12 cellular contexts compared by ENCODE assay signal in the genomic region with DNA sequence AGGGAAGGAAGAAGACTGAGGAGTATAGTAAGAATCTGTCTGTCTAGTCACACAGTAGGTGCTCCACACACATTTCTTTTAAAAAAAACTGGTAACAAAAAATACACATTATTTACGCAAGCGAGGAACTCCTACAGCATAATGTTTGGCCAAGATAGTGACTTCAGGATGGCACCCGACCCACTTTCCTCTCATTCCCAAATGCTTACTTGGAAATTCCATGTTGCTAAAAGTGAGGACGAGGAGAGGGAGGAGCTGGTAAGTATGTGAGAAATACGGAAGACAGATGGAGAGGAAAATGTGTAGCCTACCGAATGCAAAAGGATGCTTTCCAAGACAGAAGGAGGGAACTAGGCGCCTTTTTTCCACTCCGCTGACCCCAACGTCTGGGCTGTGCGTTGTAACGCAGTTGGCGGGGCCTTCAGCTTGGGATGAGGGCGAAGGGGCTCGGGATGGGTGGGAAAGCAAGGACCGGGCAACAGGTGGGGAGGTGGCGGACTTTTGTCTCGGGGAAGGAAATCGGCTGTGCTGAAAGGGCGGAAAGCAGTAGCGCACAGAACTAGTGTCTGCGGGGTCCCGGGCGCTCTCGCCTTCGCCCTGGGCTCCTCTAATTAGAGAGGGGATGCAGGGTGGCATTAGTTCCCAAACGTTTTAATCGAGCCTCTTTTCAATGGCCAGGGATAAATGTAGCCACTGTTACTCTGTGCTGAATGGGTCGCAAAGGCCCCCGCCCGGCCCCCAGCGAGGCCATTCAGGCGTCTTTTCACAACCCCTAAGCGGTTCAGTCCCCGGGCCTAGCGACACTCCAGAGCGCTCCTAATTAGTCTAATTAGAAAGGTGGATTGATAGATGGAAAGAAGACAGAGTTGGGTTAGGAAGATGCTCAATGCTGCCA. TPM values are rescaled to one million over a fixed set of nuclear protein-coding genes. Genes with fewer than 3 reads are reported as not detected.
DNase-seq lines count a peak whose midpoint lies in the region; ATAC-seq, FAIRE-seq and TF ChIP-seq lines count a peak whose summit lies in the region.
"Had no signal": no experiment of that assay in that cellular context is flagged by ENCODE, and none has a peak within 500 bp of the region (broad histone marks: within the 10 kb centered on the region; RNA-seq: fewer than 3 reads in every experiment).

No MANE protein-coding gene starts in this region.

- dilution Hi-C loops in keratinocyte (cut with MboI; ENCODE audit: extremely low pct_ligation_motif_present, low sequenced_read_pairs), result no loop called here

- H3K9me3 Mint-ChIP-seq in activated T-helper 1 cell treated with anti-CD3 and anti-CD28 coated beads, Interleukin-12 subunit alpha, Interleukin-12 subunit beta, Interleukin-2, Interleukin-4 antibody, amounts not matched to agents 30 ng/mL and 10 ng/mL and 1 ng/mL, durations not matched to agents 14 hours and 24 hours and 36 hours, result no peaks in the 10 kb centered on the region

- no peak for FAIRE-seq in keratinocyte (lab: Jason Lieb, UNC)
- FAIRE-seq: G401.6 had no signal

- H4K20me1 ChIP-seq in keratinocyte (ENCODE audit: control insufficient read depth, extremely low read depth, insufficient read depth, low read length), result no peaks in the 10 kb centered on the region
- no peaks in the 10 kb centered on the region for H4K20me1 ChIP-seq in smooth muscle cell (ENCODE audit: low read depth)

- H3K4me3 ChIP-seq in keratinocyte (ENCODE audit: control insufficient read depth in 2 of 3, extremely low read depth in 1 of 3, insufficient read depth in 2 of 3, low read depth in 1 of 3, low read length in 3 of 3) (no peak overlapping the region), smooth muscle cell (peak overlapping the region; percentile 44), lower lobe of right lung (no peak overlapping the region)
- H3K4me3 ChIP-seq: body of pancreas had no signal

- TF ChIP-seq CTCF in keratinocyte (optimal IDR thresholded peaks at IDR 0.05 in 1 of 3, IDR thresholded peaks at IDR 0.05 in 1 of 3, conservative IDR thresholded peaks at IDR 0.05 in 1 of 3; ENCODE audit: extremely low read depth in 1 of 3, insufficient read depth in 2 of 3, low read length in 3 of 3) (no peak), smooth muscle cell (IDR thresholded peaks at IDR 0.05; ENCODE audit: borderline replicate concordance, insufficient read depth, poor library complexity, severe bottlenecking) (no peak), lower lobe of right lung (IDR thresholded peaks at IDR 0.05) (no peak)

- H3K36me3 ChIP-seq in keratinocyte (ENCODE audit: control insufficient read depth in 2 of 2, extremely low read depth in 1 of 2, insufficient read depth in 2 of 2, low read length in 2 of 2) (no peaks in the 10 kb centered on the region), smooth muscle cell (ENCODE audit: low read depth) (no peaks in the 10 kb centered on the region), lower lobe of right lung (no peaks in the 10 kb centered on the region)

- H3K79me2 ChIP-seq in keratinocyte (ENCODE audit: control insufficient read depth, insufficient read depth, low read length), result no peaks in the 10 kb centered on the region
- H3K79me2 ChIP-seq in smooth muscle cell (ENCODE audit: low read depth), result no peaks in the 10 kb centered on the region

- peak overlapping the region; percentile 75 for H3K27ac Mint-ChIP-seq in activated T-helper 1 cell treated with anti-CD3 and anti-CD28 coated beads, Interleukin-12 subunit alpha, Interleukin-12 subunit beta, Interleukin-2, Interleukin-4 antibody, amounts not matched to agents 30 ng/mL and 10 ng/mL and 1 ng/mL, durations not matched to agents 14 hours and 24 hours and 36 hours

- no peak for ATAC-seq in lower lobe of right lung

- H3K4me2 ChIP-seq in keratinocyte (ENCODE audit: control insufficient read depth, extremely low read depth, insufficient read depth, low read depth, low read length) (peak overlapping the region; percentile 6), smooth muscle cell (peak overlapping the region; percentile 86)

- peaks cover 81% of the 10 kb centered on the region for H3K27me3 Mint-ChIP-seq in activated T-helper 1 cell treated with anti-CD3 and anti-CD28 coated beads, Interleukin-12 subunit alpha, Interleukin-12 subunit beta, Interleukin-2, Interleukin-4 antibody, amounts not matched to agents 30 ng/mL and 10 ng/mL and 1 ng/mL, durations not matched to agents 14 hours and 24 hours and 36 hours (ENCODE audit: insufficient read depth)

- H3K4me3 Mint-ChIP-seq in activated T-helper 1 cell treated with anti-CD3 and anti-CD28 coated beads, Interleukin-12 subunit alpha, Interleukin-12 subunit beta, Interleukin-2, Interleukin-4 antibody, amounts not matched to agents 30 ng/mL and 10 ng/mL and 1 ng/mL, durations not matched to agents 14 hours and 24 hours and 36 hours, result no peak overlapping the region

- peaks cover 6% of the 10 kb centered on the region for H3K4me1 Mint-ChIP-seq in activated T-helper 1 cell treated with anti-CD3 and anti-CD28 coated beads, Interleukin-12 subunit alpha, Interleukin-12 subunit beta, Interleukin-2, Interleukin-4 antibody, amounts not matched to agents 30 ng/mL and 10 ng/mL and 1 ng/mL, durations not matched to agents 14 hours and 24 hours and 36 hours (ENCODE audit: low read depth)

- intact Hi-C loops in activated T-helper 1 cell treated with anti-CD3 and anti-CD28 coated beads, Interleukin-12 subunit alpha, Interleukin-12 subunit beta, Interleukin-2, Interleukin-4 antibody, amounts not matched to agents 30 ng/mL and 10 ng/mL and 1 ng/mL, durations not matched to agents 14 hours and 24 hours and 36 hours (cut with micrococcal nuclease), result loop anchor here (2.0 kb wide), 1 partner anchor 15 kb away; no protein-coding TSS in a partner anchor
- intact Hi-C loops in lower lobe of right lung (cut with DNase I), result no loop called here

- peaks cover 23% of the 10 kb centered on the region for H3F3A ChIP-seq in smooth muscle cell (ENCODE audit: low read depth)

- H3K9me1 ChIP-seq in keratinocyte (ENCODE audit: control insufficient read depth, extremely low read depth, insufficient read depth, low read length), result no peaks in the 10 kb centered on the region

- H3K4me1 ChIP-seq in keratinocyte (ENCODE audit: control insufficient read depth, extremely low read depth, insufficient read depth, low read length) (peaks cover 21% of the 10 kb centered on the region), smooth muscle cell (ENCODE audit: low read depth) (peaks cover 26% of the 10 kb centered on the region), lower lobe of right lung (peaks cover 24% of the 10 kb centered on the region)

- H3K9ac ChIP-seq in keratinocyte (ENCODE audit: control insufficient read depth, extremely low read depth, insufficient read depth, low read length), result peak overlapping the region; percentile 69
- H3K9ac ChIP-seq in smooth muscle cell (ENCODE audit: low read depth), result no peak overlapping the region

- H3K27me3 ChIP-seq in keratinocyte (ENCODE audit: control insufficient read depth, extremely low read depth, insufficient read depth, low read length) (peaks cover 22% of the 10 kb centered on the region), smooth muscle cell (ENCODE audit: low read depth) (peaks cover 31% of the 10 kb centered on the region), lower lobe of right lung (ENCODE audit: low read depth) (peaks cover 95% of the 10 kb centered on the region)

- WGBS in smooth muscle cell (ENCODE audit: low lambda C conversion rate), result 32% methylated on average over 36 of the region's 36 CpGs

- H3K36me3 Mint-ChIP-seq in activated T-helper 1 cell treated with anti-CD3 and anti-CD28 coated beads, Interleukin-12 subunit alpha, Interleukin-12 subunit beta, Interleukin-2, Interleukin-4 antibody, amounts not matched to agents 30 ng/mL and 10 ng/mL and 1 ng/mL, durations not matched to agents 14 hours and 24 hours and 36 hours (ENCODE audit: low read depth), result peaks cover 3% of the 10 kb centered on the region

- DNase-seq in activated gamma-delta T cell (lab: John Stamatoyannopoulos, UW) (peak; percentile 8), activated gamma-delta T cell treated with Interleukin-2 at 50 U/mL for 16 hours (no peak), keratinocyte (ENCODE audit: low read depth, low spot score) (no peak), smooth muscle cell (lab: John Stamatoyannopoulos, UW; ENCODE audit: unreplicated experiment) (no peak), lower lobe of right lung (no peak), nucleus accumbens (lab: John Stamatoyannopoulos, UW) (no peak)
- no peak for DNase-seq in activated T-helper 1 cell treated with anti-CD3 and anti-CD28 coated beads, Interleukin-12 subunit alpha, Interleukin-12 subunit beta, Interleukin-2, Interleukin-4 antibody, amounts not matched to agents 30 ng/mL and 10 ng/mL and 1 ng/mL, durations not matched to agents 14 hours and 24 hours and 36 hours (ENCODE audit: low spot score)
- no peak for DNase-seq in activated CD4-positive, CD25-positive, alpha-beta regulatory T cell (lab: John Stamatoyannopoulos, UW)
- DNase-seq: activated CD4-positive, alpha-beta T cell treated with anti-CD3 and anti-CD28 coated beads, Interleukin-2, amount 50 U/mL, for 1 hour; body of pancreas; NCI-H2107 had no signal

- H3K9me3 ChIP-seq in keratinocyte (ENCODE audit: control insufficient read depth, low read depth, low read length) (no peaks in the 10 kb centered on the region), smooth muscle cell (replicated peaks; ENCODE audit: low read depth) (no peaks in the 10 kb centered on the region), lower lobe of right lung (no peaks in the 10 kb centered on the region)
- H3K9me3 ChIP-seq: body of pancreas had no signal

- H2AFZ ChIP-seq in keratinocyte (ENCODE audit: control insufficient read depth, low read length) (peak overlapping the region; percentile 29), smooth muscle cell (ENCODE audit: low read depth) (peak overlapping the region; percentile 88)

- H3K27ac ChIP-seq in keratinocyte (ENCODE audit: control insufficient read depth, insufficient read depth, low read length), result no peak overlapping the region
- no peak overlapping the region for H3K27ac ChIP-seq in smooth muscle cell (ENCODE audit: low read depth)
- H3K27ac ChIP-seq in lower lobe of right lung, result no peak overlapping the region
- H3K27ac ChIP-seq: body of pancreas had no signal

RNA-seq across cellular contexts. Expression of a gene that starts 12.7 kb away (rescaled TPM):
- total RNA-seq in activated T-helper 1 cell treated with anti-CD3 and anti-CD28 coated beads, Interleukin-12 subunit alpha, Interleukin-12 subunit beta, Interleukin-2, Interleukin-4 antibody, amounts not matched to agents 30 ng/mL and 10 ng/mL and 1 ng/mL, durations not matched to agents 14 hours and 24 hours and 36 hours, result 0.13 and 0.15 TPM in 2 replicates
- polyA plus RNA-seq in keratinocyte (2.9 to 11.9 TPM (median 7.0 TPM) in 3 replicates), smooth muscle cell (13.8 and 14.3 TPM in 2 replicates)
- 2.5 TPM for polyA plus RNA-seq in keratinocyte (2011; ENCODE audit: low read depth)
- 4.1 and 5.5 TPM in 2 replicates for polyA plus RNA-seq in keratinocyte (2011; cell fraction: cytosol; rRNA removed)
- 5.3 and 6.7 TPM in 2 replicates for polyA plus RNA-seq in keratinocyte (2011; cell fraction: nucleus; rRNA removed)
- 6.9 and 22.6 TPM in 2 replicates for polyA plus RNA-seq in keratinocyte (2012; ENCODE audit: low replicate concordance)
- 1.3 to 6.3 TPM (median 1.9 TPM) in 3 replicates for polyA minus RNA-seq in keratinocyte
- 9.2 TPM for polyA minus RNA-seq in keratinocyte (2011; cell fraction: cytosol; rRNA and poly(A)+ RNA removed)
- 2.4 and 2.7 TPM in 2 replicates for polyA minus RNA-seq in keratinocyte (2011; cell fraction: nucleus; rRNA and poly(A)+ RNA removed)
- total RNA-seq in smooth muscle cell (9.0 and 10.0 TPM in 2 replicates), lower lobe of right lung (0.74 TPM)
- total RNA-seq: body of pancreas had no signal
